ENCODE assay signal across 8 cellular contexts in the genomic region with DNA sequence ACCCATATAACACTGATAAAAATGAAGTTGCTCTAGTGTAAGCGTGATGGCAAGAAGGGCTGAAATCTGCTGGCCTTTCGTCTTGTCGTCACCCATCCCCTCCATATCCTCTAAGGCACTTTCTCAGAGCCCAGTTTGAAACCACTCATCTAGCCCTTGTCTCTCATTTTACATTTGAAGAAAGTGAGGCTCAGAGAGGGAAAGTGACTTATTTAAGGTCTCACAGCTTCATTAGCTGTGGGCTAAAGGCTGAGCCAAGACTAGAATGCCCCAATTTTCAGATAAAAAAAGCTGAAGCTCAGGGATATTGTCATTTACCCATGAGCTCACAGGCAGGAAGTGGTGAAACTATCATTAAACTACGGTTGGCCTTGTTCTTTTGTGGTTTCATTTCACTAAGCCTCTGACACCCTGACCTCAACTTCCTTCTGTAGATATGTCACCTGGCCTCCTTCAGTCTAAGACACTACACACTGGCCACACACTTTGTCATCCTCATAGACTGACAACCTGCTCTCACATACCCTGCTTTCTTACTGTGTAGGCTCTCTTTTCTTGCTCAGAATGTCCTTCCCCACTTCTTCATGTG.
DNase-seq lines count a peak whose midpoint lies in the region; ATAC-seq and TF ChIP-seq lines count a peak whose summit lies in the region.

No MANE protein-coding gene starts in this region.

- TF ChIP-seq CTCF in OCI-LY3 (IDR thresholded peaks at IDR 0.05; ENCODE audit: low read depth, low read length), result no peak
- no peak for TF ChIP-seq CTCF in mammary epithelial cell (conservative IDR thresholded peaks at IDR 0.05 in 1 of 2, IDR thresholded peaks at IDR 0.05 in 1 of 2; ENCODE audit: extremely low read depth in 1 of 2, insufficient read depth in 1 of 2, low read depth in 1 of 2, low read length in 2 of 2)
- TF ChIP-seq CTCF in neural progenitor cell (IDR thresholded peaks at IDR 0.05), result no peak

- H3K36me3 ChIP-seq in OCI-LY3 (replicated peaks; ENCODE audit: low read depth, low read length) (no peaks in the 10 kb centered on the region), mammary epithelial cell (ENCODE audit: insufficient read depth, low read length) (no peaks in the 10 kb centered on the region), neural progenitor cell (no peaks in the 10 kb centered on the region)

- DNase-seq in stimulated activated CD8-positive, alpha-beta memory T cell treated with anti-CD3 and anti-CD28 coated beads, Interleukin-15, amount 100 ng/mL, for 48 hours (ENCODE audit: low read depth in 2 of 2), result peak; percentile 35 to 51
- DNase-seq in cerebellum (ENCODE audit: low spot score), result no peak
- DNase-seq in mammary epithelial cell, result no peak
- DNase-seq in neural progenitor cell (ENCODE audit: low spot score), result no peak

- no TSS peak for BruUV-seq in mammary epithelial cell (replicated peaks; lab: Mats Ljungman, UMichigan)

- no peaks in the 10 kb centered on the region for H3K9me3 Mint-ChIP-seq in activated naive CD8-positive, alpha-beta T cell (ENCODE audit: low read depth)
- no peaks in the 10 kb centered on the region for H3K9me3 Mint-ChIP-seq in neural progenitor cell

- peak overlapping the region; percentile 20; the same call in 1 of the 2 replicates for H3K27ac ChIP-seq in OCI-LY3 (ENCODE audit: low read length)
- no peak overlapping the region for H3K27ac ChIP-seq in mammary epithelial cell (ENCODE audit: insufficient read depth, low read depth, low read length)
- H3K27ac ChIP-seq in neural progenitor cell, result no peak overlapping the region

- 28% methylated on average over 4 of the region's 4 CpGs for WGBS in mammary epithelial cell (ENCODE audit: low coverage, missing lambda C conversion rate)

- no peak overlapping the region for H3K9ac ChIP-seq in OCI-LY3 (ENCODE audit: low read length)
- no peak overlapping the region for H3K9ac ChIP-seq in mammary epithelial cell (ENCODE audit: insufficient read depth, low read length)
- H3K9ac ChIP-seq in neural progenitor cell, result no peak overlapping the region

- H3K4me3 ChIP-seq in OCI-LY3 (ENCODE audit: low read length) (no peak overlapping the region), mammary epithelial cell (replicated peaks in 1 of 3; ENCODE audit: insufficient read depth in 1 of 3, low read depth in 2 of 3, low read length in 3 of 3) (no peak overlapping the region), neural progenitor cell (no peak overlapping the region)

- H3K27ac Mint-ChIP-seq in activated naive CD8-positive, alpha-beta T cell, result peak overlapping the region; percentile 92
- H3K27ac Mint-ChIP-seq in neural progenitor cell, result no peak overlapping the region

- no peaks in the 10 kb centered on the region for H3K27me3 Mint-ChIP-seq in activated naive CD8-positive, alpha-beta T cell
- no peaks in the 10 kb centered on the region for H3K27me3 Mint-ChIP-seq in neural progenitor cell (ENCODE audit: insufficient read depth, low read depth)

- dilution Hi-C loops in mammary epithelial cell (cut with HindIII; ENCODE audit: low sequenced_read_pairs), result no loop called here

- H3K4me1 ChIP-seq in OCI-LY3 (ENCODE audit: low read length) (peaks cover 23% of the 10 kb centered on the region), mammary epithelial cell (ENCODE audit: insufficient read depth, low read length) (no peaks in the 10 kb centered on the region), neural progenitor cell (peaks cover 12% of the 10 kb centered on the region)

- H2AFZ ChIP-seq in OCI-LY3 (ENCODE audit: low read depth, low read length), result no peak overlapping the region
- H2AFZ ChIP-seq in mammary epithelial cell (ENCODE audit: low read depth, low read length), result no peak overlapping the region
- no peak overlapping the region for H2AFZ ChIP-seq in neural progenitor cell (replicated peaks)

- H3K4me1 Mint-ChIP-seq in activated naive CD8-positive, alpha-beta T cell (ENCODE audit: low read depth), result peaks cover 72% of the 10 kb centered on the region
- peaks cover 6% of the 10 kb centered on the region for H3K4me1 Mint-ChIP-seq in neural progenitor cell

- ATAC-seq in GM18867 (IDR thresholded peaks at IDR 0.05; ENCODE audit: unreplicated experiment) (peak; percentile 99), HG02840 (IDR thresholded peaks at IDR 0.05; ENCODE audit: low FRiP score, unreplicated experiment) (peak; percentile 99)

- H3K9me3 ChIP-seq in OCI-LY3 (ENCODE audit: insufficient read depth, low read length) (peaks cover 5% of the 10 kb centered on the region; the same call in 1 of the 2 replicates), mammary epithelial cell (replicated peaks; ENCODE audit: insufficient read depth, low read length) (peaks cover 13% of the 10 kb centered on the region), neural progenitor cell (ENCODE audit: low read depth) (no peaks in the 10 kb centered on the region)

- CTCF ChIA-PET in mammary epithelial cell (lab: Charles Lee; ENCODE audit: low non-redundant PET), result no interaction called here

- intact Hi-C loops in mammary epithelial cell (cut with micrococcal nuclease), result no loop called here

- H3K4me2 ChIP-seq in OCI-LY3 (ENCODE audit: low read length), result no peak overlapping the region; the same call in 1 of the 2 replicates
- H3K4me2 ChIP-seq in mammary epithelial cell (ENCODE audit: insufficient read depth, low read depth, low read length), result no peak overlapping the region
- H3K4me2 ChIP-seq in neural progenitor cell, result no peak overlapping the region

- in situ Hi-C loops in mammary epithelial cell (cut with MboI; ENCODE audit: low sequenced_read_pairs in 2 of 2), result no loop called here

- H3F3A ChIP-seq in neural progenitor cell (ENCODE audit: low read depth), result no peaks in the 10 kb centered on the region

- H3K27me3 ChIP-seq in OCI-LY3 (ENCODE audit: low read depth, low read length) (no peaks in the 10 kb centered on the region), mammary epithelial cell (ENCODE audit: insufficient read depth, low read length) (no peaks in the 10 kb centered on the region), neural progenitor cell (no peaks in the 10 kb centered on the region)

- H3K79me2 ChIP-seq in OCI-LY3 (ENCODE audit: low read length), result no peaks in the 10 kb centered on the region
- no peaks in the 10 kb centered on the region for H3K79me2 ChIP-seq in mammary epithelial cell (ENCODE audit: insufficient read depth, low read length)
- H3K79me2 ChIP-seq in neural progenitor cell (ENCODE audit: low read depth), result no peaks in the 10 kb centered on the region

- peak overlapping the region; percentile 60 for H3K4me3 Mint-ChIP-seq in activated naive CD8-positive, alpha-beta T cell
- H3K4me3 Mint-ChIP-seq in neural progenitor cell, result no peak overlapping the region

- H4K20me1 ChIP-seq in OCI-LY3 (ENCODE audit: insufficient read depth, low read length), result no peaks in the 10 kb centered on the region
- H4K20me1 ChIP-seq in mammary epithelial cell (ENCODE audit: insufficient read depth, low read length), result no peaks in the 10 kb centered on the region
- no peaks in the 10 kb centered on the region for H4K20me1 ChIP-seq in neural progenitor cell (ENCODE audit: low read depth)

- H3K36me3 Mint-ChIP-seq in activated naive CD8-positive, alpha-beta T cell, result no peaks in the 10 kb centered on the region
- no peaks in the 10 kb centered on the region for H3K36me3 Mint-ChIP-seq in neural progenitor cell

Comparison
In these comparisons a context has a peak if more than half of its experiments do, and no peak if none do; other contexts are left out.
1. DNase-seq: peak in stimulated activated CD8-positive, alpha-beta memory T cell treated with anti-CD3 and anti-CD28 coated beads, Interleukin-15, amount 100 ng/mL, for 48 hours (2 of 2); none in cerebellum (single experiment), mammary epithelial cell (single experiment) and neural progenitor cell (single experiment).